ENCODE assay signal across 1 cellular context in genomic region chr4:147361726-147362125, GRCh38.
TF ChIP-seq lines count a peak whose summit lies in the region.

No MANE protein-coding gene starts in this region.

TF ChIP-seq in SK-N-SH, 30 proteins besides CTCF, POLR2A, EP300 and RAD21 (continued from another document):
- TF ChIP-seq, protein P1, sequence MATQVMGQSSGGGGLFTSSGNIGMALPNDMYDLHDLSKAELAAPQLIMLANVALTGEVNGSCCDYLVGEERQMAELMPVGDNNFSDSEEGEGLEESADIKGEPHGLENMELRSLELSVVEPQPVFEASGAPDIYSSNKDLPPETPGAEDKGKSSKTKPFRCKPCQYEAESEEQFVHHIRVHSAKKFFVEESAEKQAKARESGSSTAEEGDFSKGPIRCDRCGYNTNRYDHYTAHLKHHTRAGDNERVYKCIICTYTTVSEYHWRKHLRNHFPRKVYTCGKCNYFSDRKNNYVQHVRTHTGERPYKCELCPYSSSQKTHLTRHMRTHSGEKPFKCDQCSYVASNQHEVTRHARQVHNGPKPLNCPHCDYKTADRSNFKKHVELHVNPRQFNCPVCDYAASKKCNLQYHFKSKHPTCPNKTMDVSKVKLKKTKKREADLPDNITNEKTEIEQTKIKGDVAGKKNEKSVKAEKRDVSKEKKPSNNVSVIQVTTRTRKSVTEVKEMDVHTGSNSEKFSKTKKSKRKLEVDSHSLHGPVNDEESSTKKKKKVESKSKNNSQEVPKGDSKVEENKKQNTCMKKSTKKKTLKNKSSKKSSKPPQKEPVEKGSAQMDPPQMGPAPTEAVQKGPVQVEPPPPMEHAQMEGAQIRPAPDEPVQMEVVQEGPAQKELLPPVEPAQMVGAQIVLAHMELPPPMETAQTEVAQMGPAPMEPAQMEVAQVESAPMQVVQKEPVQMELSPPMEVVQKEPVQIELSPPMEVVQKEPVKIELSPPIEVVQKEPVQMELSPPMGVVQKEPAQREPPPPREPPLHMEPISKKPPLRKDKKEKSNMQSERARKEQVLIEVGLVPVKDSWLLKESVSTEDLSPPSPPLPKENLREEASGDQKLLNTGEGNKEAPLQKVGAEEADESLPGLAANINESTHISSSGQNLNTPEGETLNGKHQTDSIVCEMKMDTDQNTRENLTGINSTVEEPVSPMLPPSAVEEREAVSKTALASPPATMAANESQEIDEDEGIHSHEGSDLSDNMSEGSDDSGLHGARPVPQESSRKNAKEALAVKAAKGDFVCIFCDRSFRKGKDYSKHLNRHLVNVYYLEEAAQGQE (IDR thresholded peaks at IDR 0.05; ENCODE audit: low read depth, low read length) = no peak
- TF ChIP-seq NFIC (IDR thresholded peaks at IDR 0.05; ENCODE audit: borderline replicate concordance) (0 out of 2 replicates have a peak, but pooled peaks have one; percentile 22), TEAD4 (IDR thresholded peaks at IDR 0.05; ENCODE audit: borderline replicate concordance, insufficient read depth) (no peak), TAF1 (IDR thresholded peaks at IDR 0.05; ENCODE audit: borderline replicate concordance, low read depth, low read length) (no peak), IRF3 (IDR thresholded peaks at IDR 0.05; ENCODE audit: low read depth, low read length) (no peak), SIN3A (IDR thresholded peaks at IDR 0.05; ENCODE audit: borderline replicate concordance, low read depth, low read length) (no peak), FOXJ3 (CRISPR knock-in tag; IDR thresholded peaks at IDR 0.05) (no peak), RFX5 (IDR thresholded peaks at IDR 0.05; ENCODE audit: low read length) (no peak), GATA2 (CRISPR knock-in tag; IDR thresholded peaks at IDR 0.05) (no peak), JUND (IDR thresholded peaks at IDR 0.05) (peak; percentile 65)
- TF ChIP-seq, protein P2, sequence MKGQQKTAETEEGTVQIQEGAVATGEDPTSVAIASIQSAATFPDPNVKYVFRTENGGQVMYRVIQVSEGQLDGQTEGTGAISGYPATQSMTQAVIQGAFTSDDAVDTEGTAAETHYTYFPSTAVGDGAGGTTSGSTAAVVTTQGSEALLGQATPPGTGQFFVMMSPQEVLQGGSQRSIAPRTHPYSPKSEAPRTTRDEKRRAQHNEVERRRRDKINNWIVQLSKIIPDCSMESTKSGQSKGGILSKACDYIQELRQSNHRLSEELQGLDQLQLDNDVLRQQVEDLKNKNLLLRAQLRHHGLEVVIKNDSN (IDR thresholded peaks at IDR 0.05; ENCODE audit: borderline replicate concordance, low read depth) = no peak
TF ChIP-seq in SK-N-SH: peak in this region for 5.
